23 cellular contexts compared by ENCODE assay signal in genomic region chr10:88705951-88706350, GRCh38. TPM values are rescaled to one million over a fixed set of nuclear protein-coding genes. Genes with fewer than 3 reads are reported as not detected.
"Had no signal": no experiment of that assay in that cellular context is flagged by ENCODE, and none has a peak within 500 bp of the region (broad histone marks: within the 10 kb centered on the region; RNA-seq: fewer than 3 reads in every experiment).

Gene LIPK (plus strand): TSS chr10:88706249. CDS start chr10:88724544, 18,295 bp downstream.

- H3K9me3 ChIP-seq: right atrium auricular region, upper lobe of right lung had no signal

- H3K27me3 ChIP-seq: right atrium auricular region, upper lobe of right lung had no signal

- FAIRE-seq: kidney, small intestine had no signal

- ATAC-seq: activated CD8-positive, alpha-beta T cell treated with anti-CD3 and anti-CD28 coated beads, Interleukin-2, amount 10 ng/mL, durations not matched to agents 7 days and 5 days; activated T-cell treated with anti-CD3 and anti-CD28 coated beads, Interleukin-2, amount 50 U/mL, for 72 hours; left ventricle myocardium superior; stimulated activated naive CD8-positive, alpha-beta T cell treated with anti-CD3 and anti-CD28 coated beads, Interleukin-15, Interleukin-2, amounts not matched to agents 100 U/mL and 50 U/mL, for 24 hours; upper lobe of right lung had no signal

- DNase-seq: activated B cell treated with CpG ODN at 0.5 μM for 24 hours; activated CD4-positive, alpha-beta T cell treated with anti-CD3 and anti-CD28 coated beads, Interleukin-2, amount 10 ng/mL, durations not matched to agents 24 days and 14 days; activated CD8-positive, alpha-beta memory T cell treated with anti-CD3 and anti-CD28 coated beads, Interleukin-2, amount 50 U/mL, for 4 hours; activated CD8-positive, alpha-beta T cell treated with anti-CD3 and anti-CD28 coated beads, Interleukin-2, amount 10 ng/mL, durations not matched to agents 7 days and 5 days; activated gamma-delta T cell treated with Interleukin-2 at 50 U/mL for 16 hours; activated naive CD8-positive, alpha-beta T cell treated with anti-CD3 and anti-CD28 coated beads, Interleukin-2, amount 10 ng/mL, durations not matched to agents 7 days and 5 days; activated T-cell treated with anti-CD3 and anti-CD28 coated beads, Interleukin-2, amount 50 U/mL, for 72 hours; aorta; dermis blood vessel endothelial cell; hippocampal formation; kidney; left ventricle myocardium superior; nucleus accumbens; posterior cingulate gyrus; small intestine; stimulated activated CD4-positive, alpha-beta T cell treated with anti-CD3 and anti-CD28 coated beads, Interleukin-4, amount 100 ng/mL, for 4 hours; stimulated activated CD8-positive, alpha-beta memory T cell treated with anti-CD3 and anti-CD28 coated beads, Interleukin-4, amount 100 ng/mL, for 48 hours; stimulated activated naive CD8-positive, alpha-beta T cell treated with anti-CD3 and anti-CD28 coated beads, Interleukin-15, Interleukin-2, amounts not matched to agents 100 U/mL and 50 U/mL, for 24 hours; upper lobe of right lung had no signal

- H3K36me3 ChIP-seq: right atrium auricular region, upper lobe of right lung had no signal

- H3K4me3 ChIP-seq: right atrium auricular region, upper lobe of right lung had no signal

- H3K4me1 ChIP-seq: right atrium auricular region, upper lobe of right lung had no signal

- H3K27ac ChIP-seq: right atrium auricular region, upper lobe of right lung had no signal

RNA-seq across cellular contexts. Expression of gene LIPK, which starts in this region (rescaled TPM):
- total RNA-seq: activated B cell treated with CpG ODN at 0.5 μM for 24 hours; activated CD4-positive, alpha-beta T cell treated with anti-CD3 and anti-CD28 coated beads, Interleukin-2, amount 10 ng/mL, durations not matched to agents 24 days and 14 days; activated CD8-positive, alpha-beta T cell treated with anti-CD3 and anti-CD28 coated beads, Interleukin-2, amount 10 ng/mL, durations not matched to agents 7 days and 5 days; activated naive CD8-positive, alpha-beta T cell treated with anti-CD3 and anti-CD28 coated beads, Interleukin-2, amount 10 ng/mL, durations not matched to agents 7 days and 5 days; activated T-cell treated with anti-CD3 and anti-CD28 coated beads, Interleukin-2, amount 50 U/mL, for 72 hours; aorta; chondrocyte; dermis blood vessel endothelial cell; kidney; left ventricle myocardium superior; mesenteric fat pad; right atrium auricular region; temporal lobe; upper lobe of right lung had no signal
- polyA plus RNA-seq: aorta, small intestine had no signal
